In genomic region chr14:91418387-91419043, GRCh38 we compare ENCODE assay signal across 8 cellular contexts. TPM values are rescaled to one million over a fixed set of nuclear protein-coding genes. Genes with fewer than 3 reads are reported as not detected.
DNase-seq lines count a peak whose midpoint lies in the region; ATAC-seq and TF ChIP-seq lines count a peak whose summit lies in the region.

No MANE protein-coding gene starts in this region.

- peak overlapping the region; percentile 29 for H3K4me3 ChIP-seq in AG09309 (ENCODE audit: control insufficient read depth, low read depth, low read length)
- peak overlapping the region; percentile 55 for H3K4me3 ChIP-seq in NB4 (ENCODE audit: low read depth, low read length)
- peak overlapping the region; percentile 32; the same call in 1 of the 2 replicates for H3K4me3 ChIP-seq in WI38 (ENCODE audit: low read depth, low read length)
- H3K4me3 ChIP-seq in kidney epithelial cell (ENCODE audit: low read depth, low read length) = no peak overlapping the region

- no peaks in the 10 kb centered on the region for H3K27me3 ChIP-seq in kidney epithelial cell (ENCODE audit: control insufficient read depth, insufficient read depth, low read length)

- no peak for TF ChIP-seq POLR2A in NB4 (IDR thresholded peaks at IDR 0.05; ENCODE audit: extremely low read depth, insufficient read length)

- H3K36me3 ChIP-seq in kidney epithelial cell (ENCODE audit: control insufficient read depth, insufficient read depth, low read length) = no peaks in the 10 kb centered on the region

- ATAC-seq in GM18511 (IDR thresholded peaks at IDR 0.05; ENCODE audit: unreplicated experiment) = peak; percentile 29

- H3K27ac ChIP-seq in caudate nucleus (ENCODE audit: low read depth, low read length) = no peak overlapping the region

- peak; percentile 97 for TF ChIP-seq CTCF in AG09309 (IDR thresholded peaks at IDR 0.05; ENCODE audit: control insufficient read depth, insufficient read depth, low read depth, low read length, missing control alignments)
- TF ChIP-seq CTCF in NB4 (IDR thresholded peaks at IDR 0.05; ENCODE audit: low read depth, low read length) = peak; percentile 81
- peak; percentile 98 for TF ChIP-seq CTCF in WI38 (IDR thresholded peaks at IDR 0.05; ENCODE audit: low read depth, low read length)
- TF ChIP-seq CTCF in kidney epithelial cell (IDR thresholded peaks at IDR 0.05; ENCODE audit: insufficient read depth, low read length, poor library complexity, severe bottlenecking) = peak; percentile 94

- DNase-seq in AG09309 (ENCODE audit: low read depth) = no peak
- peak; percentile 88 for DNase-seq in NB4 (ENCODE audit: low read depth)
- peak in 37 of 61 donors; percentile 20 to 75 (median 50) for DNase-seq in caudate nucleus (lab: John Stamatoyannopoulos, UW)
- DNase-seq in kidney epithelial cell (ENCODE audit: low read depth) = no peak
- peak; percentile 67 to 77 for DNase-seq in stimulated activated CD4-positive, alpha-beta T cell treated with anti-CD3 and anti-CD28 coated beads, Interleukin-15, amount 100 ng/mL, for 48 hours (ENCODE audit: low read depth in 2 of 2)
- no peak for DNase-seq in GM19240 (ENCODE audit: insufficient read length, low spot score)

RNA-seq across cellular contexts. Expression of gene CCDC88C, which starts 0.9 kb away (rescaled TPM):
- 22.4 and 25.5 TPM in 2 replicates for total RNA-seq in kidney epithelial cell

Comparison
In these comparisons a context has a peak if more than half of its experiments do, and no peak if none do; other contexts are left out.
1. DNase-seq: peak in NB4 (single experiment), caudate nucleus (37 of 61) and stimulated activated CD4-positive, alpha-beta T cell treated with anti-CD3 and anti-CD28 coated beads, Interleukin-15, amount 100 ng/mL, for 48 hours (2 of 2); none in AG09309 (single experiment), kidney epithelial cell (single experiment) and GM19240 (single experiment).
2. Peak in every context shown above with its lines, with median percentiles within 50 percentile points of each other: CTCF ChIP-seq.